ENCODE assay signal across 16 cellular contexts in genomic region chr6:157716553-157716952, GRCh38.
DNase-seq lines count a peak whose midpoint lies in the region; ATAC-seq, FAIRE-seq and TF ChIP-seq lines count a peak whose summit lies in the region.
"Had no signal": no experiment of that assay in that cellular context is flagged by ENCODE, and none has a peak within 500 bp of the region (broad histone marks: within the 10 kb centered on the region; RNA-seq: fewer than 3 reads in every experiment).

No MANE protein-coding gene starts in this region.

- no peak overlapping the region for H2AK5ac ChIP-seq in H1 (ENCODE audit: low read depth, low read length)

- H3K4me3 ChIP-seq in H1 (ENCODE audit: extremely low read depth in 1 of 4, insufficient read depth in 2 of 4, low read depth in 3 of 4, low read length in 4 of 4) (no peak overlapping the region), gastrocnemius medialis (peak overlapping the region in 2 of 4 donors; percentile 9 to 16)
- H3K4me3 ChIP-seq: PC-9 had no signal

- peak overlapping the region; percentile 98; the same call in 1 of the 2 replicates for H2BK15ac ChIP-seq in H1 (ENCODE audit: low read length)

- FAIRE-seq in H1 (lab: Jason Lieb, UNC): no peak
- FAIRE-seq: colon had no signal

- H2BK12ac ChIP-seq in H1 (ENCODE audit: low read depth, low read length): peak overlapping the region; percentile 94; the same call in 1 of the 2 replicates

- TF ChIP-seq RAD21 in H1 (IDR thresholded peaks at IDR 0.05 in 1 of 2, conservative IDR thresholded peaks at IDR 0.05 in 1 of 2; ENCODE audit: low read depth in 2 of 2, low read length in 2 of 2): no peak

- TF ChIP-seq CTCF in H1 (IDR thresholded peaks at IDR 0.05; ENCODE audit: control extremely low read depth in 1 of 3, insufficient read depth in 1 of 3, low read depth in 1 of 3, low read length in 3 of 3) (no peak), gastrocnemius medialis (IDR thresholded peaks at IDR 0.05 in 4 of 5, conservative IDR thresholded peaks at IDR 0.05 in 1 of 5) (no peak)

- H3K14ac ChIP-seq in H1 (ENCODE audit: insufficient read length): no peak overlapping the region

- H3K4me2 ChIP-seq in H1 (ENCODE audit: insufficient read depth in 1 of 2, low read depth in 2 of 2, low read length in 2 of 2): no peak overlapping the region

- no peak overlapping the region for H3K9ac ChIP-seq in H1 (replicated peaks in 1 of 4; ENCODE audit: extremely low read depth in 1 of 4, low read depth in 3 of 4, low read length in 3 of 4)

- H4K8ac ChIP-seq in H1 (ENCODE audit: extremely low read depth, insufficient read depth, low read length): no peak overlapping the region

- H3K36me3 ChIP-seq in H1 (ENCODE audit: control insufficient read depth in 2 of 4, insufficient read depth in 4 of 4, low read length in 3 of 4): no peaks in the 10 kb centered on the region
- no peaks in the 10 kb centered on the region for H3K36me3 ChIP-seq in gastrocnemius medialis

- H2BK120ac ChIP-seq in H1 (replicated peaks; ENCODE audit: low read depth, low read length): no peak overlapping the region

- DNase-seq in GM03348 (ENCODE audit: low spot score) (peak; percentile 37), NCI-H187 treated with DMSO at 0.1 percent for 48 hours (lab: John Stamatoyannopoulos, UW) (peak; percentile 48), H1 (ENCODE audit: low read depth in 1 of 2, low spot score in 2 of 2) (no peak), gastrocnemius medialis (no peak), UCSD-AML1 (lab: John Stamatoyannopoulos, UW; ENCODE audit: unreplicated experiment) (no peak), pons (ENCODE audit: low spot score) (no peak)
- DNase-seq: activated CD8-positive, alpha-beta T cell treated with anti-CD3 and anti-CD28 coated beads, Interleukin-2, amount 10 ng/mL, durations not matched to agents 7 days and 5 days; amygdala; head of caudate nucleus; NCI-H524 treated with DMSO at 0.1 percent for 48 hours; occipital lobe; stimulated activated CD4-positive, alpha-beta T cell treated with anti-CD3 and anti-CD28 coated beads, Interleukin-12 subunit alpha, Interleukin-12 subunit beta, amount 100 ng/mL, for 4 hours had no signal

- H4K20me1 ChIP-seq in H1 (replicated peaks in 1 of 2; ENCODE audit: control insufficient read depth in 1 of 2, insufficient read depth in 2 of 2, low read length in 2 of 2): no peaks in the 10 kb centered on the region

- H2AFZ ChIP-seq in H1 (ENCODE audit: low read length): 0 out of 2 replicates have a peak overlapping the region, but pooled peaks have one; percentile 45
- H2AFZ ChIP-seq: PC-9 had no signal

- peak overlapping the region; percentile 38; the same call in 1 of the 2 replicates for H2BK5ac ChIP-seq in H1 (ENCODE audit: low read depth, low read length)

- no peaks in the 10 kb centered on the region for H3K79me1 ChIP-seq in H1 (ENCODE audit: low read depth, low read length)

- CTCF ChIA-PET in H1 (lab: Charles Lee; ENCODE audit: partially characterized antibody): interaction anchor here (1.0 to 5.0 kb wide), 5 partner anchors 40 to 235 kb away, joined by 3 to 20 read pairs (median 4); no protein-coding TSS in a partner anchor

- POLR2A ChIA-PET in H1 (lab: Charles Lee; ENCODE audit: partially characterized antibody): no interaction called here

- no peak for TF ChIP-seq EP300 in H1 (IDR thresholded peaks at IDR 0.05; ENCODE audit: borderline replicate concordance in 1 of 2, low read depth in 2 of 2, low read length in 2 of 2)

- H3K56ac ChIP-seq in H1 (replicated peaks; ENCODE audit: insufficient read length, low read depth, low read length): no peak overlapping the region

- H3K23ac ChIP-seq in H1 (ENCODE audit: insufficient read length): no peak overlapping the region

- H2BK20ac ChIP-seq in H1 (ENCODE audit: low read length): peak overlapping the region; percentile 82; the same call in 1 of the 2 replicates

- in situ Hi-C loops in gastrocnemius medialis (cut with MboI; ENCODE audit: low sequenced_read_pairs in 4 of 4): no loop called here

- ATAC-seq in gastrocnemius medialis: no peak
- ATAC-seq in GM18517 (IDR thresholded peaks at IDR 0.05; ENCODE audit: unreplicated experiment): no peak
- no peak for ATAC-seq in GM21390 (IDR thresholded peaks at IDR 0.05; ENCODE audit: unreplicated experiment)
- ATAC-seq: activated CD8-positive, alpha-beta T cell treated with anti-CD3 and anti-CD28 coated beads, Interleukin-2, amount 10 ng/mL, durations not matched to agents 7 days and 5 days had no signal

- H3K27me3 ChIP-seq in H1 (replicated peaks in 1 of 4; ENCODE audit: control insufficient read depth in 3 of 4, extremely low read depth in 1 of 4, insufficient read depth in 3 of 4, low read length in 3 of 4) (peaks cover 0 to 2% (median 0%) of the 10 kb centered on the region in 4 experiments; a peak in 2 of 7 replicates), gastrocnemius medialis (no peaks in the 10 kb centered on the region)

- TF ChIP-seq POLR2A in H1 (IDR thresholded peaks at IDR 0.05; ENCODE audit: control extremely low read depth in 1 of 2, low read depth in 2 of 2, low read length in 2 of 2) (no peak), gastrocnemius medialis (IDR thresholded peaks at IDR 0.05) (no peak)

- WGBS in H1 (ENCODE audit: extremely low coverage in 1 of 2, insufficient coverage in 1 of 2, insufficient read length in 1 of 2, insufficient replicate concordance in 2 of 2, low coverage in 1 of 2, low lambda C conversion rate in 2 of 2, missing lambda C conversion rate in 1 of 2), 2 experiments: 91% methylated on average over 4 of the region's 4 CpGs; no CpG with 5 or more reads in 1 of the 2 experiments

- H3K9me3 ChIP-seq in H1 (ENCODE audit: insufficient read depth in 2 of 2, low read depth in 1 of 2, low read length in 1 of 2): no peaks in the 10 kb centered on the region
- H3K9me3 ChIP-seq in gastrocnemius medialis: no peaks in the 10 kb centered on the region

- no peaks in the 10 kb centered on the region for H3K79me2 ChIP-seq in H1 (ENCODE audit: control insufficient read depth in 1 of 2, insufficient read depth in 2 of 2, low read length in 2 of 2)

- peaks cover 0 to 8% (median 1%) of the 10 kb centered on the region in 4 experiments; a peak in 4 of 7 replicates for H3K4me1 ChIP-seq in H1 (replicated peaks in 1 of 4; ENCODE audit: control insufficient read depth in 3 of 4, insufficient read depth in 4 of 4, low read length in 3 of 4)
- H3K4me1 ChIP-seq in gastrocnemius medialis: peaks cover 4 to 13% of the 10 kb centered on the region in 2 donors

- H4K5ac ChIP-seq in H1 (ENCODE audit: insufficient read length, low read depth, low read length): no peak overlapping the region

- intact Hi-C loops in gastrocnemius medialis (cut with DNase I; ENCODE audit: low total_unique reads): no loop called here

- H3K18ac ChIP-seq in H1 (ENCODE audit: extremely low read depth, low read length): peak overlapping the region; percentile 62; the same call in 1 of the 2 replicates

- no peak overlapping the region for H3K4ac ChIP-seq in H1 (replicated peaks; ENCODE audit: insufficient read length, low read depth, low read length)

- no peak overlapping the region for H4K91ac ChIP-seq in H1 (replicated peaks; ENCODE audit: insufficient read length, low read length)

- H3K27ac ChIP-seq in H1 (ENCODE audit: low read depth, low read length): no peak overlapping the region
- H3K27ac ChIP-seq in gastrocnemius medialis: peak overlapping the region; percentile 41 to 64 (median 58)
- H3K27ac ChIP-seq: PC-9 had no signal

- no peaks in the 10 kb centered on the region for H3K23me2 ChIP-seq in H1 (ENCODE audit: low read depth, low read length)

TF ChIP-seq in H1, 55 proteins besides CTCF, POLR2A, EP300 and RAD21:
- no peak for TF ChIP-seq FOSL1 (IDR thresholded peaks at IDR 0.05; ENCODE audit: insufficient read depth, low read depth, low read length)
- TF ChIP-seq USF2 (IDR thresholded peaks at IDR 0.05; ENCODE audit: low read length): no peak
- TF ChIP-seq SUZ12 (IDR thresholded peaks at IDR 0.05; ENCODE audit: low read length): no peak
- TF ChIP-seq ATF3 (IDR thresholded peaks at IDR 0.05; ENCODE audit: insufficient read depth, low read depth, low read length): no peak
- TF ChIP-seq NANOG (IDR thresholded peaks at IDR 0.05; ENCODE audit: insufficient read depth, low read depth, low read length, poor library complexity, severe bottlenecking): no peak
- no peak for TF ChIP-seq KDM5A (IDR thresholded peaks at IDR 0.05; ENCODE audit: low read length)
- no peak for TF ChIP-seq RXRA (IDR thresholded peaks at IDR 0.05; ENCODE audit: insufficient read depth, low read depth, low read length)
- TF ChIP-seq CEBPB (IDR thresholded peaks at IDR 0.05; ENCODE audit: low read depth, low read length): no peak
- no peak for TF ChIP-seq YY1 (IDR thresholded peaks at IDR 0.05; ENCODE audit: low read depth, low read length)
- no peak for TF ChIP-seq EZH2 (IDR thresholded peaks at IDR 0.05; ENCODE audit: low read depth, low read length, severe bottlenecking)
TF ChIP-seq in H1: peak in this region for 0.

Comparison
In these comparisons a context has a peak if more than half of its experiments do, and no peak if none do; other contexts are left out.
1. DNase-seq: peak in GM03348 (single experiment) and NCI-H187 treated with DMSO at 0.1 percent for 48 hours (single experiment); none in H1 (0 of 2), gastrocnemius medialis (0 of 2), UCSD-AML1 (single experiment) and pons (single experiment).